Comparison of ENCODE assay signal across 14 cellular contexts in the genomic region with DNA sequence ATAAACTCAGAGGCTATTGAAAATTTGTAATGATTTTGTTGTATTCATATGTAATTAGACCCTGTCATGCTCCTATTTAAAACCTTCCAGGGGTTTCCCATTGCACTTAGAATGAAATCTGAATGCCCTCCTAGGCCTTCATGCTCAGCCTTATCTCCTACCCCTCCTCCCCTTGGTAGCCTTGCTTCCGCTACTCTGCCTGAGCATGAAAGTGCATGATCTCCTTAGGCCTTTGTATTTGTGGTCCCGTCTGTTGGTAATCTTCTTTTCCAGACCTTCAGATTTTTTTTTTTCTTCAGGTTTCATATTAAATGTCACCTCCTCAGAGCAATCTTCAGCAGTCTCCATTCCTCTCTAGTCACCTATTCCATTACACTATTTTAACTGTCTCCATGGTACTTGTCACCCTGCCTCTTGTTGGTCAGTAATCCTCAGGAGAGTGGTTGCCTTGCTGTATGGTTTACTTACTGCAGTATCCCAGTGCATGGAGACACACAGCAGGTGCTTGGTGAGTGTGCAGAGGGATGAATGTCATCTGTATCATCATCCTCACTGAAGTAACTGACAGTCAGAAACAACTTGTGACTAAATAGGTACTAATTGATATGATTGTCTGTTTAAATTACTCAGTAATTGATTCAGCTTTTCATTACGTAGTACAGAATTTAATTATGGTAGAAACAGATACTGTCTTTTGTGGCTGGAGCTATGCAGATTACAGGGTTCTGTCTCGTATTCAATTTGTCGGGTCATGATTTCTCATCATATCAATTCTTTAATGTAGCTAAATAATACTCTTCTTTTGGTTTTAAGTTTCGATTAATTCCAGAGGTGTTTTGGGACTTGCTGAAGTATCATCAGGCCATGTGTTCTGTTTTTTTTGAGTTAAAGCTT.
DNase-seq lines count a peak whose midpoint lies in the region; ATAC-seq and TF ChIP-seq lines count a peak whose summit lies in the region.
"Had no signal": no experiment of that assay in that cellular context is flagged by ENCODE, and none has a peak within 500 bp of the region (broad histone marks: within the 10 kb centered on the region; RNA-seq: fewer than 3 reads in every experiment).

No MANE protein-coding gene starts in this region.

- CTCF ChIA-PET in CD8-positive, alpha-beta T cell (lab: Charles Lee), result no interaction called here

- H3K4me1 ChIP-seq in CD8-positive, alpha-beta T cell (ENCODE audit: insufficient read depth, low read length), result no peaks in the 10 kb centered on the region

- POLR2A ChIA-PET in CD8-positive, alpha-beta T cell (lab: Charles Lee), result no interaction called here

- H3K9me3 ChIP-seq in CD8-positive, alpha-beta T cell (ENCODE audit: low read length), result no peaks in the 10 kb centered on the region

- TF ChIP-seq CTCF in omental fat pad (IDR thresholded peaks at IDR 0.05), result no peak
- no peak for TF ChIP-seq CTCF in CD8-positive, alpha-beta T cell (IDR thresholded peaks at IDR 0.05)

- no peak for DNase-seq in activated T-cell treated with anti-CD3 and anti-CD28 coated beads, Interleukin-2, amount 50 U/mL, for 4 hours
- no peak for DNase-seq in activated T-cell treated with anti-CD3 and anti-CD28 coated beads, Interleukin-2, amount 50 U/mL, for 1 hour
- peak; percentile 34 for DNase-seq in NCI-H1417 treated with DMSO at 0.1 percent for 48 hours (lab: John Stamatoyannopoulos, UW)
- DNase-seq in activated T-helper 2 cell treated with anti-CD3 and anti-CD28 coated beads, Interferon-gamma antibody, Interleukin-2, Interleukin-4, amounts not matched to agents 10 μg/mL and 5 μg/mL and 100 μg/mL, durations not matched to agents 14 hours and 24 hours and 36 hours (ENCODE audit: low spot score), result no peak
- DNase-seq in stimulated activated naive B cell treated with anti-CD40 and anti-IgM and Interleukin-4, amounts not matched to agents 10 μg/mL and 1 μg/mL and 100 μg/mL, for 72 hours, result no peak
- no peak for DNase-seq in omental fat pad (ENCODE audit: low spot score)
- DNase-seq in UCSD-AML1 (lab: John Stamatoyannopoulos, UW; ENCODE audit: unreplicated experiment), result no peak
- no peak for DNase-seq in CD8-positive, alpha-beta T cell
- DNase-seq: AML-193; KG1; kidney; NCI-H2081; posterior cingulate gyrus; stimulated activated CD8-positive, alpha-beta memory T cell treated with anti-CD3 and anti-CD28 coated beads, Interleukin-4, amount 100 ng/mL, for 48 hours had no signal

- peaks cover 17% of the 10 kb centered on the region for H3K4me1 Mint-ChIP-seq in activated T-cell treated with anti-CD3 and anti-CD28 coated beads, Interleukin-2, amount 50 U/mL, for 4 hours (ENCODE audit: low read depth)
- H3K4me1 Mint-ChIP-seq in activated T-helper 2 cell treated with anti-CD3 and anti-CD28 coated beads, Interferon-gamma antibody, Interleukin-2, Interleukin-4, amounts not matched to agents 10 μg/mL and 5 μg/mL and 100 μg/mL, durations not matched to agents 14 hours and 24 hours and 36 hours (ENCODE audit: low read depth), result peaks cover 69% of the 10 kb centered on the region
- peaks cover 29 to 70% of the 10 kb centered on the region in 2 donors for H3K4me1 Mint-ChIP-seq in stimulated activated naive B cell treated with anti-CD40 and anti-IgM and Interleukin-4, amounts not matched to agents 10 μg/mL and 1 μg/mL and 100 μg/mL, for 72 hours
- H3K4me1 Mint-ChIP-seq in CD8-positive, alpha-beta T cell (ENCODE audit: low read depth), result peaks cover 10% of the 10 kb centered on the region

- no peaks in the 10 kb centered on the region for H3K36me3 ChIP-seq in CD8-positive, alpha-beta T cell (ENCODE audit: insufficient read depth, low read length)

- peak overlapping the region; percentile 77 for H3K27ac Mint-ChIP-seq in activated T-helper 2 cell treated with anti-CD3 and anti-CD28 coated beads, Interferon-gamma antibody, Interleukin-2, Interleukin-4, amounts not matched to agents 10 μg/mL and 5 μg/mL and 100 μg/mL, durations not matched to agents 14 hours and 24 hours and 36 hours
- peak overlapping the region; percentile 42 for H3K27ac Mint-ChIP-seq in stimulated activated naive B cell treated with anti-CD40 and anti-IgM and Interleukin-4, amounts not matched to agents 10 μg/mL and 1 μg/mL and 100 μg/mL, for 72 hours
- no peak overlapping the region for H3K27ac Mint-ChIP-seq in CD8-positive, alpha-beta T cell

- H3K4me3 Mint-ChIP-seq in activated T-cell treated with anti-CD3 and anti-CD28 coated beads, Interleukin-2, amount 50 U/mL, for 4 hours, result no peak overlapping the region
- H3K4me3 Mint-ChIP-seq in activated T-helper 2 cell treated with anti-CD3 and anti-CD28 coated beads, Interferon-gamma antibody, Interleukin-2, Interleukin-4, amounts not matched to agents 10 μg/mL and 5 μg/mL and 100 μg/mL, durations not matched to agents 14 hours and 24 hours and 36 hours (ENCODE audit: low read depth), result peak overlapping the region; percentile 14
- H3K4me3 Mint-ChIP-seq in stimulated activated naive B cell treated with anti-CD40 and anti-IgM and Interleukin-4, amounts not matched to agents 10 μg/mL and 1 μg/mL and 100 μg/mL, for 72 hours, result peak overlapping the region; percentile 14 to 61
- no peak overlapping the region for H3K4me3 Mint-ChIP-seq in CD8-positive, alpha-beta T cell

- no peaks in the 10 kb centered on the region for H3K27me3 ChIP-seq in CD8-positive, alpha-beta T cell (ENCODE audit: insufficient read depth, low read length)

- no peak overlapping the region for H3K27ac ChIP-seq in CD8-positive, alpha-beta T cell (ENCODE audit: low read depth, low read length)

- no peaks in the 10 kb centered on the region for H3K36me3 Mint-ChIP-seq in activated T-cell treated with anti-CD3 and anti-CD28 coated beads, Interleukin-2, amount 50 U/mL, for 4 hours (ENCODE audit: insufficient read depth)
- H3K36me3 Mint-ChIP-seq in activated T-helper 2 cell treated with anti-CD3 and anti-CD28 coated beads, Interferon-gamma antibody, Interleukin-2, Interleukin-4, amounts not matched to agents 10 μg/mL and 5 μg/mL and 100 μg/mL, durations not matched to agents 14 hours and 24 hours and 36 hours (ENCODE audit: low read depth), result peaks cover 1% of the 10 kb centered on the region
- peaks cover 3 to 11% of the 10 kb centered on the region in 2 donors for H3K36me3 Mint-ChIP-seq in stimulated activated naive B cell treated with anti-CD40 and anti-IgM and Interleukin-4, amounts not matched to agents 10 μg/mL and 1 μg/mL and 100 μg/mL, for 72 hours
- no peaks in the 10 kb centered on the region for H3K36me3 Mint-ChIP-seq in CD8-positive, alpha-beta T cell

- H3K9me3 Mint-ChIP-seq in activated T-cell treated with anti-CD3 and anti-CD28 coated beads, Interleukin-2, amount 50 U/mL, for 4 hours, result no peaks in the 10 kb centered on the region
- no peaks in the 10 kb centered on the region for H3K9me3 Mint-ChIP-seq in activated T-helper 2 cell treated with anti-CD3 and anti-CD28 coated beads, Interferon-gamma antibody, Interleukin-2, Interleukin-4, amounts not matched to agents 10 μg/mL and 5 μg/mL and 100 μg/mL, durations not matched to agents 14 hours and 24 hours and 36 hours
- peaks cover 0 to 1% of the 10 kb centered on the region in 2 donors for H3K9me3 Mint-ChIP-seq in stimulated activated naive B cell treated with anti-CD40 and anti-IgM and Interleukin-4, amounts not matched to agents 10 μg/mL and 1 μg/mL and 100 μg/mL, for 72 hours
- no peaks in the 10 kb centered on the region for H3K9me3 Mint-ChIP-seq in CD8-positive, alpha-beta T cell

- no peak overlapping the region for H3K4me3 ChIP-seq in CD8-positive, alpha-beta T cell (ENCODE audit: low read depth, low read length)

- intact Hi-C loops in activated T-helper 2 cell treated with anti-CD3 and anti-CD28 coated beads, Interferon-gamma antibody, Interleukin-2, Interleukin-4, amounts not matched to agents 10 μg/mL and 5 μg/mL and 100 μg/mL, durations not matched to agents 14 hours and 24 hours and 36 hours (cut with micrococcal nuclease), result loop anchor here (1.0 to 10.0 kb wide), 2 partner anchors 66 to 824 kb away; no protein-coding TSS in a partner anchor
- intact Hi-C loops in CD8-positive, alpha-beta T cell (cut with DNase I, micrococcal nuclease), result no loop called here

- H3K27me3 Mint-ChIP-seq in activated T-cell treated with anti-CD3 and anti-CD28 coated beads, Interleukin-2, amount 50 U/mL, for 4 hours (ENCODE audit: low read depth), result no peaks in the 10 kb centered on the region
- H3K27me3 Mint-ChIP-seq in activated T-helper 2 cell treated with anti-CD3 and anti-CD28 coated beads, Interferon-gamma antibody, Interleukin-2, Interleukin-4, amounts not matched to agents 10 μg/mL and 5 μg/mL and 100 μg/mL, durations not matched to agents 14 hours and 24 hours and 36 hours (ENCODE audit: low read depth), result no peaks in the 10 kb centered on the region
- no peaks in the 10 kb centered on the region for H3K27me3 Mint-ChIP-seq in stimulated activated naive B cell treated with anti-CD40 and anti-IgM and Interleukin-4, amounts not matched to agents 10 μg/mL and 1 μg/mL and 100 μg/mL, for 72 hours
- H3K27me3 Mint-ChIP-seq in CD8-positive, alpha-beta T cell (ENCODE audit: low read depth), result no peaks in the 10 kb centered on the region

- ATAC-seq in activated T-cell treated with anti-CD3 and anti-CD28 coated beads, Interleukin-2, amount 50 U/mL, for 4 hours, result peak; percentile 71 to 79
- peak; percentile 89 to 90 for ATAC-seq in stimulated activated naive B cell treated with anti-CD40 and anti-IgM and Interleukin-4, amounts not matched to agents 10 μg/mL and 1 μg/mL and 100 μg/mL, for 72 hours (replicated peaks)
- no peak for ATAC-seq in omental fat pad (ENCODE audit: low FRiP score)
- ATAC-seq in CD8-positive, alpha-beta T cell, result no peak

Comparison
In these comparisons a context has a peak if more than half of its experiments do, and no peak if none do; other contexts are left out.
1. ATAC-seq: peak in activated T-cell treated with anti-CD3 and anti-CD28 coated beads, Interleukin-2, amount 50 U/mL, for 4 hours (2 of 2) and stimulated activated naive B cell treated with anti-CD40 and anti-IgM and Interleukin-4, amounts not matched to agents 10 μg/mL and 1 μg/mL and 100 μg/mL, for 72 hours (2 of 2); none in omental fat pad (single experiment) and CD8-positive, alpha-beta T cell (single experiment).
2. H3K4me3 Mint-ChIP-seq: peak in activated T-helper 2 cell treated with anti-CD3 and anti-CD28 coated beads, Interferon-gamma antibody, Interleukin-2, Interleukin-4, amounts not matched to agents 10 μg/mL and 5 μg/mL and 100 μg/mL, durations not matched to agents 14 hours and 24 hours and 36 hours (single experiment) and stimulated activated naive B cell treated with anti-CD40 and anti-IgM and Interleukin-4, amounts not matched to agents 10 μg/mL and 1 μg/mL and 100 μg/mL, for 72 hours (2 of 2); none in activated T-cell treated with anti-CD3 and anti-CD28 coated beads, Interleukin-2, amount 50 U/mL, for 4 hours (single experiment) and CD8-positive, alpha-beta T cell (single experiment).